Comparison of ENCODE assay signal across 28 cellular contexts in genomic region chr5:43920422-43920821, GRCh38.
"Had no signal": no experiment of that assay in that cellular context is flagged by ENCODE, and none has a peak within 500 bp of the region (broad histone marks: within the 10 kb centered on the region; RNA-seq: fewer than 3 reads in every experiment).

No MANE protein-coding gene starts in this region.

- H3K27ac ChIP-seq: neural progenitor cell, ovary, parathyroid adenoma, psoas muscle, right lobe of liver, sigmoid colon, stomach, thoracic aorta, thyroid gland, tibial nerve, upper lobe of left lung, vagina had no signal

- H3K36me3 Mint-ChIP-seq: natural killer cell; neural progenitor cell; stimulated activated memory B cell treated with anti-CD40 and anti-IgM and Interleukin-4, amounts not matched to agents 10 μg/mL and 1 μg/mL and 100 μg/mL, for 72 hours had no signal

- ATAC-seq: natural killer cell; psoas muscle; right cardiac atrium; right lobe of liver; stimulated activated memory B cell treated with anti-CD40 and anti-IgM and Interleukin-4, amounts not matched to agents 10 μg/mL and 1 μg/mL and 100 μg/mL, for 72 hours had no signal

- H3K4me1 ChIP-seq: neural progenitor cell, parathyroid adenoma, psoas muscle, right lobe of liver, sigmoid colon, stomach, thyroid gland, tibial nerve, upper lobe of left lung, vagina had no signal

- H3K4me2 ChIP-seq: neural progenitor cell had no signal

- H3K9me3 Mint-ChIP-seq: natural killer cell; nephron; neural progenitor cell; stimulated activated memory B cell treated with anti-CD40 and anti-IgM and Interleukin-4, amounts not matched to agents 10 μg/mL and 1 μg/mL and 100 μg/mL, for 72 hours had no signal

- H3K4me1 Mint-ChIP-seq: natural killer cell; nephron; neural progenitor cell; stimulated activated memory B cell treated with anti-CD40 and anti-IgM and Interleukin-4, amounts not matched to agents 10 μg/mL and 1 μg/mL and 100 μg/mL, for 72 hours had no signal

- H3K4me3 Mint-ChIP-seq: natural killer cell; nephron; neural progenitor cell; stimulated activated memory B cell treated with anti-CD40 and anti-IgM and Interleukin-4, amounts not matched to agents 10 μg/mL and 1 μg/mL and 100 μg/mL, for 72 hours; stimulated activated naive CD8-positive, alpha-beta T cell treated with anti-CD3 and anti-CD28 coated beads, Interleukin-15, Interleukin-2, amounts not matched to agents 100 ng/mL and 50 ng/mL, for 24 hours had no signal

- FAIRE-seq: small intestine, urothelium cell line had no signal

- H3K27ac Mint-ChIP-seq: natural killer cell; nephron; neural progenitor cell; progenitor cell of endocrine pancreas; stimulated activated memory B cell treated with anti-CD40 and anti-IgM and Interleukin-4, amounts not matched to agents 10 μg/mL and 1 μg/mL and 100 μg/mL, for 72 hours; stimulated activated naive CD8-positive, alpha-beta T cell treated with anti-CD3 and anti-CD28 coated beads, Interleukin-15, Interleukin-2, amounts not matched to agents 100 ng/mL and 50 ng/mL, for 24 hours had no signal

- H3K4me3 ChIP-seq: neural progenitor cell, ovary, psoas muscle, right lobe of liver, sigmoid colon, stomach, thoracic aorta, thyroid gland, tibial nerve, upper lobe of left lung, vagina had no signal

- DNase-seq: natural killer cell; occipital lobe; ovary; posterior cingulate gyrus; psoas muscle; right cardiac atrium; right lobe of liver; sigmoid colon; small intestine; stimulated activated CD4-positive, alpha-beta T cell treated with anti-CD3 and anti-CD28 coated beads, Interleukin-15, amount 100 ng/mL, for 24 hours; stimulated activated CD4-positive, alpha-beta T cell treated with anti-CD3 and anti-CD28 coated beads, Interleukin-2, amount 100 ng/mL, for 24 hours; stimulated activated CD4-positive, alpha-beta T cell treated with anti-CD3 and anti-CD28 coated beads, Interleukin-2, amount 100 ng/mL, for 48 hours; stimulated activated CD4-positive, alpha-beta T cell treated with anti-CD3 and anti-CD28 coated beads, Interleukin-4, amount 100 ng/mL, for 24 hours; stimulated activated naive CD4-positive, alpha-beta T cell; stomach; thyroid gland; trophoblast cell; upper lobe of left lung had no signal

- H3K9me3 ChIP-seq: ovary, psoas muscle, right lobe of liver, thoracic aorta, thyroid gland, vagina had no signal
